In genomic region chr18:74819433-74820059, GRCh38 we compare ENCODE assay signal across 8 cellular contexts.
DNase-seq lines count a peak whose midpoint lies in the region; ATAC-seq and TF ChIP-seq lines count a peak whose summit lies in the region.

No MANE protein-coding gene starts in this region.

- POLR2A ChIA-PET in A673 (lab: Charles Lee; ENCODE audit: low non-redundant PET), result no interaction called here

- no peak overlapping the region for H4K91ac ChIP-seq in trophoblast cell (ENCODE audit: low read depth, low read length)

- H3K14ac ChIP-seq in trophoblast cell (ENCODE audit: low read length), result peak overlapping the region; percentile 13

- 94% methylated on average over 7 of the region's 7 CpGs for WGBS in mammary epithelial cell (ENCODE audit: low coverage, missing lambda C conversion rate)
- no CpG with 5 or more reads among the region's 7 CpGs for WGBS in trophoblast cell (ENCODE audit: extremely low coverage, insufficient coverage, insufficient read length)

- H2BK12ac ChIP-seq in trophoblast cell (ENCODE audit: low read length), result no peak overlapping the region

- TF ChIP-seq CTCF in A673 (conservative IDR thresholded peaks at IDR 0.05; ENCODE audit: low read depth, low read length) (peak; percentile 78), mammary epithelial cell (conservative IDR thresholded peaks at IDR 0.05 in 1 of 2, IDR thresholded peaks at IDR 0.05 in 1 of 2; ENCODE audit: extremely low read depth in 1 of 2, insufficient read depth in 1 of 2, low read depth in 1 of 2, low read length in 2 of 2) (peak; percentile 50 to 78)

- no peak overlapping the region for H2AK5ac ChIP-seq in trophoblast cell (ENCODE audit: low read length)

- H3K4me3 ChIP-seq in A673 (ENCODE audit: low read depth, low read length, poor library complexity, severe bottlenecking), result no peak overlapping the region
- no peak overlapping the region for H3K4me3 ChIP-seq in mammary epithelial cell (replicated peaks in 1 of 3; ENCODE audit: insufficient read depth in 1 of 3, low read depth in 2 of 3, low read length in 3 of 3)
- no peak overlapping the region for H3K4me3 ChIP-seq in trophoblast cell (ENCODE audit: low read depth, low read length)

- H4K20me1 ChIP-seq in mammary epithelial cell (ENCODE audit: insufficient read depth, low read length), result no peaks in the 10 kb centered on the region

- H4K12ac ChIP-seq in trophoblast cell (ENCODE audit: low read depth, low read length), result no peak overlapping the region

- peak overlapping the region; percentile 17 for H3K23ac ChIP-seq in trophoblast cell (ENCODE audit: low read length)

- H3K36me3 ChIP-seq in A673 (ENCODE audit: insufficient read depth, low read length, poor library complexity, severe bottlenecking), result no peaks in the 10 kb centered on the region
- no peaks in the 10 kb centered on the region for H3K36me3 ChIP-seq in mammary epithelial cell (ENCODE audit: insufficient read depth, low read length)
- H3K36me3 ChIP-seq in trophoblast cell (ENCODE audit: control insufficient read depth in 1 of 2, insufficient read depth in 2 of 2, low read length in 2 of 2), result no peaks in the 10 kb centered on the region

- no peak overlapping the region for H2AFZ ChIP-seq in mammary epithelial cell (ENCODE audit: low read depth, low read length)
- H2AFZ ChIP-seq in trophoblast cell (ENCODE audit: insufficient read depth, low read length, poor library complexity), result no peak overlapping the region

- no TSS peak for BruUV-seq in A673 (replicated peaks; lab: Mats Ljungman, UMichigan)
- BruUV-seq in mammary epithelial cell (replicated peaks; lab: Mats Ljungman, UMichigan), result no TSS peak

- in situ Hi-C loops in mammary epithelial cell (cut with MboI; ENCODE audit: low sequenced_read_pairs in 2 of 2), result no loop called here

- H3K27me3 ChIP-seq in A673 (replicated peaks; ENCODE audit: insufficient read depth, low read depth, low read length, poor library complexity), result no peaks in the 10 kb centered on the region
- no peaks in the 10 kb centered on the region for H3K27me3 ChIP-seq in mammary epithelial cell (ENCODE audit: insufficient read depth, low read length)
- H3K27me3 ChIP-seq in trophoblast cell (ENCODE audit: insufficient read depth, low read length), result no peaks in the 10 kb centered on the region

- DNase-seq in A673 (ENCODE audit: low spot score), result peak; percentile 25
- no peak for DNase-seq in mammary epithelial cell
- peak in 1 of 2 donors; percentile 37 for DNase-seq in trophoblast cell
- no peak for DNase-seq in DMS153 (lab: John Stamatoyannopoulos, UW)
- DNase-seq in GM03348 (ENCODE audit: low spot score), result no peak

- no peaks in the 10 kb centered on the region for H3K4me1 ChIP-seq in A673 (ENCODE audit: insufficient read depth, low read length, poor library complexity, severe bottlenecking)
- peaks cover 3% of the 10 kb centered on the region for H3K4me1 ChIP-seq in mammary epithelial cell (ENCODE audit: insufficient read depth, low read length)
- H3K4me1 ChIP-seq in trophoblast cell (ENCODE audit: control insufficient read depth in 1 of 2, insufficient read depth in 2 of 2, low read length in 2 of 2), result peaks cover 4 to 11% of the 10 kb centered on the region in 2 experiments

- H3K9ac ChIP-seq in mammary epithelial cell (ENCODE audit: insufficient read depth, low read length), result no peak overlapping the region
- H3K9ac ChIP-seq in trophoblast cell (ENCODE audit: low read length), result no peak overlapping the region

- H3K18ac ChIP-seq in trophoblast cell (ENCODE audit: low read length), result peak overlapping the region; percentile 21

- CTCF ChIA-PET in A673 (lab: Charles Lee) (interaction anchor here (0.5 kb wide), 1 partner anchor 84 kb away, joined by 3 read pairs; no protein-coding TSS in a partner anchor), mammary epithelial cell (lab: Charles Lee; ENCODE audit: low non-redundant PET) (no interaction called here)

- no peaks in the 10 kb centered on the region for H3K79me2 ChIP-seq in mammary epithelial cell (ENCODE audit: insufficient read depth, low read length)
- H3K79me2 ChIP-seq in trophoblast cell (ENCODE audit: control insufficient read depth, insufficient read depth, low read length, poor library complexity), result no peaks in the 10 kb centered on the region

- no peak overlapping the region for H3K4ac ChIP-seq in trophoblast cell (ENCODE audit: low read depth, low read length)

- H2BK120ac ChIP-seq in trophoblast cell (ENCODE audit: insufficient read depth, low read length, poor library complexity), result no peak overlapping the region

- no peak overlapping the region for H3K4me2 ChIP-seq in mammary epithelial cell (ENCODE audit: insufficient read depth, low read depth, low read length)
- H3K4me2 ChIP-seq in trophoblast cell (ENCODE audit: low read length), result no peak overlapping the region

- H3K27ac ChIP-seq in A673 (ENCODE audit: low read depth, low read length, poor library complexity, severe bottlenecking) (no peak overlapping the region), mammary epithelial cell (ENCODE audit: insufficient read depth, low read depth, low read length) (no peak overlapping the region), trophoblast cell (ENCODE audit: low read depth, low read length) (no peak overlapping the region)

- dilution Hi-C loops in mammary epithelial cell (cut with HindIII; ENCODE audit: low sequenced_read_pairs), result no loop called here

- peak overlapping the region; percentile 15 for H4K8ac ChIP-seq in trophoblast cell (ENCODE audit: low read depth, low read length)

- H2BK5ac ChIP-seq in trophoblast cell (ENCODE audit: low read depth, low read length, poor library complexity), result no peak overlapping the region

- H3K9me3 ChIP-seq in A673 (ENCODE audit: low read depth, low read length, poor library complexity, severe bottlenecking) (no peaks in the 10 kb centered on the region), mammary epithelial cell (replicated peaks; ENCODE audit: insufficient read depth, low read length) (no peaks in the 10 kb centered on the region), trophoblast cell (ENCODE audit: insufficient read depth, low read depth, low read length) (no peaks in the 10 kb centered on the region)

- ATAC-seq in GM18909 (IDR thresholded peaks at IDR 0.05; ENCODE audit: poor library complexity, unreplicated experiment) (peak; percentile 74), HG03469 (IDR thresholded peaks at IDR 0.05; ENCODE audit: unreplicated experiment) (peak; percentile 99), HG03439 (IDR thresholded peaks at IDR 0.05; ENCODE audit: unreplicated experiment) (no peak)

- peaks cover 4% of the 10 kb centered on the region for H3K79me1 ChIP-seq in trophoblast cell (ENCODE audit: low read length)

- intact Hi-C loops in A673 (cut with micrococcal nuclease; ENCODE audit: unreplicated experiment), result no loop called here
- intact Hi-C loops in mammary epithelial cell (cut with micrococcal nuclease), result loop anchor here (5.0 kb wide), 1 partner anchor 162 kb away; no protein-coding TSS in a partner anchor
